In genomic region chr1:2525524-2525895, GRCh38 we compare ENCODE assay signal across 8 cellular contexts. TPM values are rescaled to one million over a fixed set of nuclear protein-coding genes. Genes with fewer than 3 reads are reported as not detected.
A peak's percentile ranks its signal among the peaks of the same experiment; 100 is the strongest.
DNase-seq lines count a peak whose midpoint lies in the region; ATAC-seq, FAIRE-seq and TF ChIP-seq lines count a peak whose summit lies in the region.

No MANE protein-coding gene starts in this region.

- FAIRE-seq in A549 (lab: Jason Lieb, UNC): no peak
- FAIRE-seq in bronchial epithelial cell (lab: Jason Lieb, UNC): no peak

- H3K4me1 ChIP-seq in A549 (peaks cover 34% of the 10 kb centered on the region), HUES6 (ENCODE audit: control insufficient read depth, insufficient read depth, low read length) (peaks cover 35% of the 10 kb centered on the region), mucosa of stomach (ENCODE audit: control insufficient read depth, insufficient read depth, low read length) (peaks cover 44% of the 10 kb centered on the region)

- peak in 1 of 2 experiments; percentile 12; a peak in 3 of 6 replicates for ATAC-seq in A549
- ATAC-seq in HG03571 (IDR thresholded peaks at IDR 0.05; ENCODE audit: unreplicated experiment): no peak

- POLR2A ChIA-PET in A549 (lab: Yijun Ruan, JAX): interaction anchor here (0.5 to 1.9 kb wide), 3 partner anchors 20 to 1329 kb away, joined by 3 to 13 read pairs (median 5); no protein-coding TSS in a partner anchor

- DNase-seq in A549 (ENCODE audit: low read depth in 1 of 2, low spot score in 1 of 2) (no peak), bronchial epithelial cell (ENCODE audit: low read depth) (no peak), NCI-H187 (lab: John Stamatoyannopoulos, UW) (no peak), NCI-H446 (lab: John Stamatoyannopoulos, UW) (no peak), NCI-H748 treated with DMSO at 0.1 percent for 48 hours (lab: John Stamatoyannopoulos, UW) (no peak)

- H3K4me3 ChIP-seq in A549 (peak overlapping the region; percentile 84), HUES6 (ENCODE audit: low read depth, low read length) (peak overlapping the region; percentile 88), bronchial epithelial cell (ENCODE audit: low read depth, low read length) (peak overlapping the region; percentile 69), mucosa of stomach (ENCODE audit: low read length) (peak overlapping the region; percentile 71)

- CTCF ChIA-PET in A549 (lab: Yijun Ruan, JAX): interaction anchor here (0.9 to 2.7 kb wide), 4 partner anchors 9 to 111 kb away, joined by 3 to 7 read pairs (median 4); no protein-coding TSS in a partner anchor

- H3K36me3 ChIP-seq in HUES6 (ENCODE audit: control insufficient read depth, insufficient read depth, low read length): peaks cover 11% of the 10 kb centered on the region
- peaks cover 11% of the 10 kb centered on the region for H3K36me3 ChIP-seq in bronchial epithelial cell (ENCODE audit: control insufficient read depth, insufficient read depth, low read length)
- H3K36me3 ChIP-seq in mucosa of stomach (ENCODE audit: control insufficient read depth, insufficient read depth, low read length): no peaks in the 10 kb centered on the region

- peak overlapping the region; percentile 89 for H3K4me2 ChIP-seq in A549

- H3K27ac ChIP-seq in A549 (peak overlapping the region; percentile 94 to 99), HUES6 (ENCODE audit: low read depth, low read length) (no peak overlapping the region)

- H3K9me3 ChIP-seq in A549 (no peaks in the 10 kb centered on the region), HUES6 (ENCODE audit: control insufficient read depth, insufficient read depth, low read depth, low read length) (no peaks in the 10 kb centered on the region), mucosa of stomach (ENCODE audit: control insufficient read depth, low read length) (no peaks in the 10 kb centered on the region)

- TF ChIP-seq POLR2A in A549 (IDR thresholded peaks at IDR 0.05; ENCODE audit: low read length): no peak

- no peak for TF ChIP-seq RAD21 in A549 (conservative IDR thresholded peaks at IDR 0.05 in 1 of 2, IDR thresholded peaks at IDR 0.05 in 1 of 2)

- TF ChIP-seq CTCF in A549 (IDR thresholded peaks at IDR 0.05) (no peak), bronchial epithelial cell (IDR thresholded peaks at IDR 0.05; ENCODE audit: insufficient read depth, low read length, severe bottlenecking) (no peak)

- peak overlapping the region; percentile 79 for H3K9ac ChIP-seq in HUES6 (ENCODE audit: low read length)
- H3K9ac ChIP-seq in mucosa of stomach (ENCODE audit: low read length): peak overlapping the region; percentile 74

- 0% methylated on average over 1 of the region's 18 CpGs for WGBS in A549 (ENCODE audit: missing lambda C conversion rate)

- TF ChIP-seq EP300 in A549 (IDR thresholded peaks at IDR 0.05): no peak

- peaks cover 39% of the 10 kb centered on the region for H3K27me3 ChIP-seq in HUES6 (ENCODE audit: control insufficient read depth, insufficient read depth, low read length)
- no peaks in the 10 kb centered on the region for H3K27me3 ChIP-seq in bronchial epithelial cell (ENCODE audit: control insufficient read depth, insufficient read depth, low read length)
- H3K27me3 ChIP-seq in mucosa of stomach (ENCODE audit: control insufficient read depth, insufficient read depth, low read length): peaks cover 33% of the 10 kb centered on the region

TF ChIP-seq in A549, 52 proteins besides CTCF, POLR2A, EP300 and RAD21:
- TF ChIP-seq CEBPB (IDR thresholded peaks at IDR 0.05) (no peak), RNF2 (IDR thresholded peaks at IDR 0.05; ENCODE audit: borderline replicate concordance, low read depth) (no peak), HOXB13 (CRISPR knock-in tag; IDR thresholded peaks at IDR 0.05; ENCODE audit: low read depth) (no peak), NFE2L2 (conservative IDR thresholded peaks at IDR 0.05; ENCODE audit: low read length) (no peak), USF2 (IDR thresholded peaks at IDR 0.05) (no peak), ZNF302 (CRISPR knock-in tag; IDR thresholded peaks at IDR 0.05) (no peak), HEYL (CRISPR knock-in tag; IDR thresholded peaks at IDR 0.05) (no peak), CBX8 (IDR thresholded peaks at IDR 0.05) (no peak), HOXB5 (CRISPR knock-in tag; IDR thresholded peaks at IDR 0.05) (no peak), HES2 (IDR thresholded peaks at IDR 0.05) (no peak)

RNA-seq across cellular contexts. Expression of gene PANK4, which starts 0.9 kb away (rescaled TPM):
- polyA plus RNA-seq in A549 (2011; rRNA removed) (8.1 and 8.3 TPM in 2 replicates), A549 (2017; fragmentation: RNase III; extraction: RNeasy Plus Mini Kit Qiagen cat#74134 plus additional on column Dnase treatment) (13.4 to 16.1 TPM (median 13.8 TPM) in 3 replicates)
- polyA plus RNA-seq in A549 (2012; cell fraction: cytosol; rRNA removed): 14.2 and 14.9 TPM in 2 replicates
- 61.3 and 73.3 TPM in 2 replicates for polyA plus RNA-seq in A549 (2012; cell fraction: nucleus; rRNA removed)
- polyA minus RNA-seq in A549 (2011; rRNA and poly(A)+ RNA removed): 13.1 and 27.0 TPM in 2 replicates
- 29.2 and 29.3 TPM in 2 replicates for total RNA-seq in bronchial epithelial cell

RNA-seq across cellular contexts. Expression of gene HES5, which starts 4.6 kb away (rescaled TPM):
- polyA plus RNA-seq in A549 (2011; rRNA removed): not detected in 2 replicates
- polyA plus RNA-seq in A549 (2012; cell fraction: cytosol; rRNA removed): not detected in 2 replicates
- 0.04 and 0.07 TPM in 2 replicates for polyA plus RNA-seq in A549 (2012; cell fraction: nucleus; rRNA removed)
- not detected in 3 replicates for polyA plus RNA-seq in A549 (2017; fragmentation: RNase III; extraction: RNeasy Plus Mini Kit Qiagen cat#74134 plus additional on column Dnase treatment)
- not detected in 2 replicates for polyA minus RNA-seq in A549 (2011; rRNA and poly(A)+ RNA removed)
- 2.9 and 3.8 TPM in 2 replicates for total RNA-seq in bronchial epithelial cell

RNA-seq across cellular contexts. Expression of gene TNFRSF14, which starts 30.7 kb away (rescaled TPM):
- 0.16 and 0.29 TPM in 2 replicates for polyA plus RNA-seq in A549 (2011; rRNA removed)
- polyA plus RNA-seq in A549 (2012; cell fraction: cytosol; rRNA removed): 0.16 and 0.25 TPM in 2 replicates
- polyA plus RNA-seq in A549 (2012; cell fraction: nucleus; rRNA removed): 1.2 and 1.6 TPM in 2 replicates
- 0.22 to 0.31 TPM (median 0.25 TPM) in 3 replicates for polyA plus RNA-seq in A549 (2017; fragmentation: RNase III; extraction: RNeasy Plus Mini Kit Qiagen cat#74134 plus additional on column Dnase treatment)
- polyA minus RNA-seq in A549 (2011; rRNA and poly(A)+ RNA removed): 0.29 and 0.34 TPM in 2 replicates
- total RNA-seq in bronchial epithelial cell: 10.4 and 11.1 TPM in 2 replicates

RNA-seq across cellular contexts. Expression of gene PLCH2, which starts 49.4 kb away (rescaled TPM):
- polyA plus RNA-seq in A549 (2011; rRNA removed) (0.10 and 0.16 TPM in 2 replicates), A549 (2017; fragmentation: RNase III; extraction: RNeasy Plus Mini Kit Qiagen cat#74134 plus additional on column Dnase treatment) (0.18 to 0.44 TPM (median 0.21 TPM) in 3 replicates)
- polyA plus RNA-seq in A549 (2012; cell fraction: cytosol; rRNA removed): 0.49 and 0.61 TPM in 2 replicates
- polyA plus RNA-seq in A549 (2012; cell fraction: nucleus; rRNA removed): 1.8 and 2.8 TPM in 2 replicates
- 0.29 and 0.44 TPM in 2 replicates for polyA minus RNA-seq in A549 (2011; rRNA and poly(A)+ RNA removed)
- 64.2 and 93.2 TPM in 2 replicates for total RNA-seq in bronchial epithelial cell
